ENCODE assay signal across 8 cellular contexts in genomic region chr11:65558002-65558784, GRCh38. TPM values are rescaled to one million over a fixed set of nuclear protein-coding genes. Genes with fewer than 3 reads are reported as not detected.
A peak's percentile ranks its signal among the peaks of the same experiment; 100 is the strongest.
DNase-seq lines count a peak whose midpoint lies in the region; ATAC-seq and TF ChIP-seq lines count a peak whose summit lies in the region.

Gene LTBP3, minus strand, starts transcription at chr11:65558359. Its CDS starts 400 bp downstream, at chr11:65557959.

- H3K9me3 ChIP-seq in muscle layer of colon (ENCODE audit: low read length): no peaks in the 10 kb centered on the region
- no peaks in the 10 kb centered on the region for H3K9me3 ChIP-seq in upper lobe of left lung

- 0 to 1% methylated on average over 1 to 57 of the region's 77 CpGs for WGBS in upper lobe of left lung, 2 donors

- H3K9ac ChIP-seq in muscle layer of colon (ENCODE audit: low read length): peak within 1 kb of the TSS; percentile 83

- TF ChIP-seq EP300 in upper lobe of left lung (IDR thresholded peaks at IDR 0.05): no peak

- H3K4me1 ChIP-seq in muscle layer of colon (ENCODE audit: insufficient read depth, low read length) (peaks cover 59% of the 10 kb centered on the region), upper lobe of left lung (peaks cover 42 to 74% (median 57%) of the 10 kb centered on the region in 4 donors)

- H3K27ac ChIP-seq in muscle layer of colon (ENCODE audit: low read depth, low read length) (peak within 1 kb of the TSS; percentile 85), upper lobe of left lung (peak within 1 kb of the TSS; percentile 88 to 97 (median 92))

- H3K4me3 ChIP-seq in muscle layer of colon (ENCODE audit: low read depth in 1 of 2, low read length in 2 of 2): peak within 1 kb of the TSS; percentile 70 to 75
- H3K4me3 ChIP-seq in upper lobe of left lung: peak within 1 kb of the TSS; percentile 56 to 70 (median 66)

- peak; percentile 87 to 90 for ATAC-seq in upper lobe of left lung (ENCODE audit: low FRiP score in 2 of 2)
- ATAC-seq in HG03565 (IDR thresholded peaks at IDR 0.05; ENCODE audit: unreplicated experiment): no peak

- peak in 5 of 6 experiments; percentile 26 to 59 (median 48) for DNase-seq in stimulated activated naive CD4-positive, alpha-beta T cell (lab: John Stamatoyannopoulos, UW)
- no peak for DNase-seq in stimulated activated naive CD4-positive, alpha-beta T cell treated with Interleukin-2 at 50 U/mL for 16 hours (lab: John Stamatoyannopoulos, UW)
- peak; percentile 89 for DNase-seq in NCI-H226
- DNase-seq in activated gamma-delta T cell (lab: John Stamatoyannopoulos, UW): peak; percentile 46
- DNase-seq in fibroblast of peridontal ligament (ENCODE audit: extremely low read depth): peak; percentile 71
- DNase-seq in upper lobe of left lung: peak; percentile 74 to 94

- H3K36me3 ChIP-seq in muscle layer of colon (ENCODE audit: insufficient read depth, low read length): no peaks in the 10 kb centered on the region
- peaks cover 0 to 9% (median 1%) of the 10 kb centered on the region in 4 donors for H3K36me3 ChIP-seq in upper lobe of left lung

- H3K27me3 ChIP-seq in muscle layer of colon (ENCODE audit: control insufficient read depth in 1 of 2, insufficient read depth in 2 of 2, low read length in 2 of 2) (no peaks in the 10 kb centered on the region), upper lobe of left lung (no peaks in the 10 kb centered on the region)

- no peak for TF ChIP-seq CTCF in upper lobe of left lung (IDR thresholded peaks at IDR 0.05)

- TF ChIP-seq POLR2A in upper lobe of left lung (IDR thresholded peaks at IDR 0.05): peak in 1 of 4 donors; percentile 51

RNA-seq across cellular contexts. Expression of gene LTBP3, which starts in this region (rescaled TPM):
- 100 to 1,000 TPM in 5 of 6 donors, 10 to 100 TPM in 1; 99.9 to 479 (median 131) TPM for total RNA-seq in upper lobe of left lung
